Comparison of ENCODE assay signal across 8 cellular contexts in the genomic region with DNA sequence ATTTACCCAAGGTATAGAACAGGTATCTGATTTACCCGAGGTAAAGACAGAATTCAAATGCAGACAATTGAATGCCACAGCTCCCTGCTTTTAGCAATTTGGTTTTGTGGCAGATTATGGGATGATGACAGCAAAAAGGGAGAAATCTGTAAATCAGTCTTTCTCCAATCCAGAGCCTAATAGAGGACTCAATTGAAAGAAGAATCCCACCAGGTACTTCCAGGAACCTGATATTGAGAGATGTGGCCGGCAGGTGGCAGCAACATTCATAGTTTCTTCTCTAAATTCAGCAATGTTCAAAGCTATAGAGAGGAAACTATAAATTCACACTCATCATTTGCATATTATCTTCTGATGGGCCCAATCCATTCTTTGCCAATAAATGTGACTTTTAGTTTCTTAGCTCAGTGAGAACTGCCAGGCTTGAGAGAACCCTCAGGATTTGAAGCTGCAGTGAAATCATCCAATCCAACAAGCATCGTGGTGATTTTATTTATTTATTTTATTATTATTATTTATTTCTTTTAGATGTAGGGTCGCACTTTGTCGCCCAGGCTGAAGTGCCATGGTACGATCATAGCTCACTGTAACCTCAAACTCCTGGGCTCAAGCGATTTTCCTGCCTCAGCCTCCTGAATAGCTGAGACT. TPM values are rescaled to one million over a fixed set of nuclear protein-coding genes. Genes with fewer than 3 reads are reported as not detected.
DNase-seq lines count a peak whose midpoint lies in the region; ATAC-seq and TF ChIP-seq lines count a peak whose summit lies in the region.

No MANE protein-coding gene starts in this region.

- DNase-seq in DMS79 treated with DMSO at 0.1 percent for 48 hours (lab: John Stamatoyannopoulos, UW) (peak; percentile 74), NAMALWA (ENCODE audit: low spot score) (peak; percentile 85), SK-N-MC (ENCODE audit: low read depth, low spot score) (peak; percentile 70), head of caudate nucleus (peak; percentile 29 to 91 (median 76)), psoas muscle (peak; percentile 62 to 78)
- DNase-seq in activated gamma-delta T cell treated with anti-CD3 and anti-CD28 coated beads, Interleukin-2, amount 50 U/mL, for 16 hours (ENCODE audit: low read depth), result peak; percentile 56

- H3K9me3 ChIP-seq in SK-N-MC (ENCODE audit: low read depth, low read length) (no peaks in the 10 kb centered on the region), psoas muscle (no peaks in the 10 kb centered on the region)

- H3K27me3 ChIP-seq in psoas muscle (ENCODE audit: insufficient read depth in 3 of 3, low read length in 2 of 3), result no peaks in the 10 kb centered on the region

- intact Hi-C loops in head of caudate nucleus (cut with DNase I) (no loop called here), psoas muscle (cut with DNase I) (loop anchor here in 1 of 2 donors (5.0 kb wide), 2 partner anchors 112 to 243 kb away; no protein-coding TSS in a partner anchor)

- H3K27ac ChIP-seq in SK-N-MC (no peak overlapping the region), psoas muscle (no peak overlapping the region)

- H3K4me1 ChIP-seq in psoas muscle, result no peaks in the 10 kb centered on the region

- H3K36me3 ChIP-seq in SK-N-MC (ENCODE audit: insufficient read depth, low read length) (no peaks in the 10 kb centered on the region), psoas muscle (ENCODE audit: insufficient read depth in 1 of 2, low read depth in 1 of 2) (no peaks in the 10 kb centered on the region)

- H3K4me3 ChIP-seq in SK-N-MC, result no peak overlapping the region
- H3K4me3 ChIP-seq in psoas muscle, result no peak overlapping the region

- peak in 3 of 4 donors; percentile 51 to 69 (median 58) for ATAC-seq in psoas muscle
- ATAC-seq in HG02588 (IDR thresholded peaks at IDR 0.05; ENCODE audit: unreplicated experiment), result no peak
- ATAC-seq in HG02798 (IDR thresholded peaks at IDR 0.05; ENCODE audit: poor library complexity, unreplicated experiment), result no peak

- WGBS in psoas muscle, 3 donors, result 47 to 52% (median 47%) methylated on average over 7 of the region's 7 CpGs

- H3K9ac ChIP-seq in SK-N-MC (ENCODE audit: insufficient read length), result no peak overlapping the region

- TF ChIP-seq CTCF in psoas muscle (IDR thresholded peaks at IDR 0.05), result peak; percentile 71

RNA-seq across cellular contexts. Expression of a gene that starts 9.8 kb away (rescaled TPM):
- total RNA-seq in psoas muscle, result 10 to 100 TPM; 21.6 to 41.8 (median 29.8) TPM
- polyA plus RNA-seq in psoas muscle, result 10 to 100 TPM; 11.7 to 25.1 (median 19.9) TPM

RNA-seq across cellular contexts. Expression of a gene that starts 30.9 kb away (rescaled TPM):
- 10 to 100 TPM in 3 of 4 donors, 1 to 10 TPM in 1; 9.8 to 12.5 (median 11.7) TPM for total RNA-seq in psoas muscle
- polyA plus RNA-seq in psoas muscle, result 10 to 100 TPM in 2 of 3 donors, 1 to 10 TPM in 1; 6.6 to 20.5 (median 17.7) TPM

Comparison
In these comparisons a context has a peak if more than half of its experiments do, and no peak if none do; other contexts are left out.
1. ATAC-seq: peak in psoas muscle (3 of 4); none in HG02588 (single experiment) and HG02798 (single experiment).
2. Peak in every context shown above with its lines, with median percentiles within 50 percentile points of each other: DNase-seq.